1 cellular context compared by ENCODE assay signal in genomic region chr7:13031481-13031880, GRCh38.
TF ChIP-seq lines count a peak whose summit lies in the region.

No MANE protein-coding gene starts in this region.

TF ChIP-seq in A549, 52 proteins besides CTCF, POLR2A, EP300 and RAD21 (continued from another document):
- TF ChIP-seq PBX3 (IDR thresholded peaks at IDR 0.05): no peak
- TF ChIP-seq JUNB (IDR thresholded peaks at IDR 0.05): peak; percentile 83
- TF ChIP-seq SREBF2 (IDR thresholded peaks at IDR 0.05): no peak
- TF ChIP-seq BCL3 (IDR thresholded peaks at IDR 0.05): no peak
- no peak for TF ChIP-seq HOXB13 (CRISPR knock-in tag; IDR thresholded peaks at IDR 0.05; ENCODE audit: low read depth)
- TF ChIP-seq FOSL2 (IDR thresholded peaks at IDR 0.05): peak; percentile 73
- peak; percentile 77 for TF ChIP-seq FOSL2 (CRISPR knock-in tag; IDR thresholded peaks at IDR 0.05)
- TF ChIP-seq MYC (IDR thresholded peaks at IDR 0.05; ENCODE audit: borderline replicate concordance, low read length): no peak
- peak; percentile 32; the same call in 1 of the 2 replicates for TF ChIP-seq MAX (IDR thresholded peaks at IDR 0.05)
- no peak for TF ChIP-seq TFCP2L1 (CRISPR knock-in tag; IDR thresholded peaks at IDR 0.05)
- TF ChIP-seq KDM5A (IDR thresholded peaks at IDR 0.05): no peak
- TF ChIP-seq USF2 (IDR thresholded peaks at IDR 0.05): no peak
- TF ChIP-seq RNF2 (IDR thresholded peaks at IDR 0.05; ENCODE audit: borderline replicate concordance, low read depth): no peak
- TF ChIP-seq FOXS1 (CRISPR knock-in tag; IDR thresholded peaks at IDR 0.05): no peak
- no peak for TF ChIP-seq NFE2L2 (conservative IDR thresholded peaks at IDR 0.05; ENCODE audit: low read length)
